In genomic region chr1:235047331-235047871, GRCh38 we compare ENCODE assay signal across 11 cellular contexts.
DNase-seq lines count a peak whose midpoint lies in the region; ATAC-seq, FAIRE-seq and TF ChIP-seq lines count a peak whose summit lies in the region.
"Had no signal": no experiment of that assay in that cellular context is flagged by ENCODE, and none has a peak within 500 bp of the region (broad histone marks: within the 10 kb centered on the region; RNA-seq: fewer than 3 reads in every experiment).

No MANE protein-coding gene starts in this region.

- H3K9ac ChIP-seq in skeletal muscle satellite cell (ENCODE audit: low read depth, low read length), result peak overlapping the region; percentile 75

- H3K27ac Mint-ChIP-seq in CD8-positive, alpha-beta T cell, result no peak overlapping the region

- WGBS in esophagus, 2 donors, result 71 to 78% methylated on average over 6 of the region's 6 CpGs

- peaks cover 9% of the 10 kb centered on the region for H3K4me1 Mint-ChIP-seq in CD8-positive, alpha-beta T cell (ENCODE audit: low read depth)

- H3K4me3 ChIP-seq in esophagus (ENCODE audit: low read depth in 1 of 2, low read length in 2 of 2), result no peak overlapping the region
- no peak overlapping the region for H3K4me3 ChIP-seq in skeletal muscle satellite cell (ENCODE audit: low read length)
- H3K4me3 ChIP-seq in CD8-positive, alpha-beta T cell (ENCODE audit: low read depth, low read length), result no peak overlapping the region

- intact Hi-C loops in CD8-positive, alpha-beta T cell (cut with DNase I, micrococcal nuclease), result no loop called here
- intact Hi-C loops in head of caudate nucleus (cut with DNase I), result no loop called here

- H3K27me3 Mint-ChIP-seq in CD8-positive, alpha-beta T cell (ENCODE audit: low read depth), result no peaks in the 10 kb centered on the region

- H3K4me1 ChIP-seq in esophagus (ENCODE audit: control insufficient read depth in 2 of 2, insufficient read depth in 2 of 2, low read length in 1 of 2) (peaks cover 2% of the 10 kb centered on the region in 2 donors), skeletal muscle satellite cell (ENCODE audit: control insufficient read depth, insufficient read depth, low read length) (peaks cover 34% of the 10 kb centered on the region)
- no peaks in the 10 kb centered on the region for H3K4me1 ChIP-seq in CD8-positive, alpha-beta T cell (ENCODE audit: insufficient read depth, low read length)

- peak; percentile 32; the same call in 1 of the 2 replicates for TF ChIP-seq POLR2A in GM12891 (IDR thresholded peaks at IDR 0.05; ENCODE audit: low read depth, low read length)

- H3K9me3 ChIP-seq in esophagus (ENCODE audit: control insufficient read depth in 2 of 2, insufficient read depth in 1 of 2, low read depth in 1 of 2, low read length in 1 of 2) (no peaks in the 10 kb centered on the region), skeletal muscle satellite cell (replicated peaks; ENCODE audit: low read length) (no peaks in the 10 kb centered on the region)
- no peaks in the 10 kb centered on the region for H3K9me3 ChIP-seq in CD8-positive, alpha-beta T cell (ENCODE audit: low read length)

- FAIRE-seq in GM12891 (lab: Jason Lieb, UNC), result peak; percentile 51

- ATAC-seq in CD8-positive, alpha-beta T cell, result no peak

- no peaks in the 10 kb centered on the region for H3K9me3 Mint-ChIP-seq in CD8-positive, alpha-beta T cell

- H3K36me3 Mint-ChIP-seq in CD8-positive, alpha-beta T cell, result no peaks in the 10 kb centered on the region

- POLR2A ChIA-PET in RWPE1 (lab: Yijun Ruan, JAX; ENCODE audit: low non-redundant PET), result no interaction called here
- POLR2A ChIA-PET in CD8-positive, alpha-beta T cell (lab: Charles Lee), result no interaction called here

- no peak overlapping the region for H3K4me3 Mint-ChIP-seq in CD8-positive, alpha-beta T cell

- no peaks in the 10 kb centered on the region for H3K27me3 ChIP-seq in esophagus (ENCODE audit: control insufficient read depth in 1 of 2, insufficient read depth in 2 of 2, low read length in 2 of 2)
- no peaks in the 10 kb centered on the region for H3K27me3 ChIP-seq in skeletal muscle satellite cell (ENCODE audit: control insufficient read depth, insufficient read depth, low read length)
- H3K27me3 ChIP-seq in CD8-positive, alpha-beta T cell (ENCODE audit: insufficient read depth, low read length), result no peaks in the 10 kb centered on the region

- CTCF ChIA-PET in RWPE1 (lab: Yijun Ruan, JAX), result interaction anchor here (0.7 to 1.1 kb wide), 2 partner anchors 36 to 435 kb away, joined by 3 read pairs; no protein-coding TSS in a partner anchor
- CTCF ChIA-PET in CD8-positive, alpha-beta T cell (lab: Charles Lee), result no interaction called here

- H3K36me3 ChIP-seq in esophagus (ENCODE audit: control insufficient read depth in 2 of 2, insufficient read depth in 2 of 2, low read length in 1 of 2), result no peaks in the 10 kb centered on the region
- H3K36me3 ChIP-seq in skeletal muscle satellite cell (ENCODE audit: insufficient read depth, low read length), result no peaks in the 10 kb centered on the region
- H3K36me3 ChIP-seq in CD8-positive, alpha-beta T cell (ENCODE audit: insufficient read depth, low read length), result no peaks in the 10 kb centered on the region

- peak overlapping the region; percentile 61 for H3K4me2 ChIP-seq in skeletal muscle satellite cell (ENCODE audit: low read length)

- TF ChIP-seq CTCF in RWPE1 (conservative IDR thresholded peaks at IDR 0.05; ENCODE audit: low read depth), result no peak
- TF ChIP-seq CTCF in CD8-positive, alpha-beta T cell (IDR thresholded peaks at IDR 0.05), result no peak

- no peak for DNase-seq in GM12891 (ENCODE audit: insufficient read length, low spot score)
- DNase-seq in RWPE1 (ENCODE audit: low spot score), result no peak
- no peak for DNase-seq in AG20443 (ENCODE audit: low spot score)
- no peak for DNase-seq in CD8-positive, alpha-beta T cell
- no peak for DNase-seq in head of caudate nucleus
- no peak for DNase-seq in COLO668 (lab: John Stamatoyannopoulos, UW; ENCODE audit: unreplicated experiment)
- DNase-seq: effector CD8-positive, alpha-beta T cell; mesendoderm had no signal

- H3K27ac ChIP-seq in RWPE1 (peak overlapping the region; percentile 69), esophagus (ENCODE audit: low read depth in 2 of 2, low read length in 1 of 2) (peak overlapping the region; percentile 84)
- H3K27ac ChIP-seq in CD8-positive, alpha-beta T cell (ENCODE audit: low read depth, low read length), result no peak overlapping the region
- H3K27ac ChIP-seq: VCaP had no signal

TF ChIP-seq in GM12891, 5 proteins besides CTCF, POLR2A, EP300 and RAD21:
- TF ChIP-seq POLR2AphosphoS5 (IDR thresholded peaks at IDR 0.05; ENCODE audit: low read depth, low read length), result 0 out of 2 replicates have a peak, but pooled peaks have one; percentile 13
- TF ChIP-seq PAX5 (IDR thresholded peaks at IDR 0.05; ENCODE audit: insufficient read depth, low read length, severe bottlenecking), result no peak
